ENCODE assay signal across 22 cellular contexts in genomic region chr10:92809845-92810244, GRCh38.
"Had no signal": no experiment of that assay in that cellular context is flagged by ENCODE, and none has a peak within 500 bp of the region (broad histone marks: within the 10 kb centered on the region; RNA-seq: fewer than 3 reads in every experiment).

No MANE protein-coding gene starts in this region.

- H3K36me3 ChIP-seq: gastrocnemius medialis, heart right ventricle, left ventricle myocardium inferior, lower lobe of right lung, pancreas, spleen, tibial nerve, upper lobe of right lung had no signal

- ATAC-seq: gastrocnemius medialis; heart right ventricle; lower lobe of right lung; naive thymus-derived CD4-positive, alpha-beta T cell; pancreas; right cardiac atrium; stimulated activated memory B cell treated with anti-CD40 and anti-IgM and Interleukin-4, amounts not matched to agents 10 μg/mL and 1 μg/mL and 100 μg/mL, for 72 hours; stimulated activated naive CD8-positive, alpha-beta T cell treated with anti-CD3 and anti-CD28 coated beads, Interleukin-15, amount 100 ng/mL, for 72 hours; upper lobe of right lung had no signal

- H3K27ac ChIP-seq: dorsolateral prefrontal cortex, gastrocnemius medialis, heart right ventricle, left ventricle myocardium inferior, lower lobe of right lung, pancreas, spleen, testis, tibial nerve, upper lobe of right lung had no signal

- H3K27me3 ChIP-seq: gastrocnemius medialis, pancreas, spleen, testis, tibial nerve, upper lobe of right lung had no signal

- H3K9me3 ChIP-seq: gastrocnemius medialis, heart right ventricle, left ventricle myocardium inferior, lower lobe of right lung, pancreas, spleen, testis, tibial nerve, upper lobe of right lung had no signal

- H3K4me1 ChIP-seq: gastrocnemius medialis, lower lobe of right lung, pancreas, testis, tibial nerve, upper lobe of right lung had no signal

- DNase-seq: cortex of kidney; dorsolateral prefrontal cortex; effector CD8-positive, alpha-beta T cell; gastrocnemius medialis; heart right ventricle; islet precursor cell; left ventricle myocardium inferior; lower lobe of right lung; midbrain; naive thymus-derived CD4-positive, alpha-beta T cell; nucleus accumbens; pancreas; right cardiac atrium; spleen; stimulated activated CD4-positive, alpha-beta T cell treated with anti-CD3 and anti-CD28 coated beads, Interleukin-15, amount 100 ng/mL, for 24 hours; stimulated activated CD4-positive, alpha-beta T cell treated with anti-CD3 and anti-CD28 coated beads, Interleukin-1b, Interleukin-23, amount 100 ng/mL, for 48 hours; stimulated activated CD4-positive, alpha-beta T cell treated with anti-CD3 and anti-CD28 coated beads, Interleukin-4, amount 100 ng/mL, for 24 hours; stimulated activated naive CD8-positive, alpha-beta T cell treated with anti-CD3 and anti-CD28 coated beads, Interleukin-15, amount 100 ng/mL, for 72 hours; testis; upper lobe of right lung had no signal

- H3K4me3 ChIP-seq: dorsolateral prefrontal cortex, gastrocnemius medialis, heart right ventricle, left ventricle myocardium inferior, lower lobe of right lung, pancreas, spleen, testis, tibial nerve, upper lobe of right lung had no signal
